ENCODE assay signal across 22 cellular contexts in the genomic region with DNA sequence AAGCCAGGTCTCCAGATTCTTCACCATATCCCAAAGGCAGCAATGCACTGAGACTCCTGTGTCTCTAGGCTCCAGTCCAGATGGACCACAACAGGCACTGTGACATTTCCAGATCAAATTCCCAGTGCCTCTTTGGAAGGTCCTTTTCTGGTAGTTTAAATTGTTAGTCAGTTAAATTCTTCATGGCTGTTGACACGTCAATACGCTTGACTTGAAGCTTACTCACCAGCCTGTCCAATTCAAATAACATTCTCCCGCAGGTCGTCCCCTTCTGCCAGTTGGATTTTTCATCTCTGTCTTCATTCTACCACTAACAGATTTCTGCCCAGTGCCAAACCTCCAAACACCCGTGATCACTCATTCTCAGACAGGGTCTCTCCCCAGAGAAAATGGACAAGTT.
"Had no signal": no experiment of that assay in that cellular context is flagged by ENCODE, and none has a peak within 500 bp of the region (broad histone marks: within the 10 kb centered on the region; RNA-seq: fewer than 3 reads in every experiment).

No MANE protein-coding gene starts in this region.

- H3K27ac ChIP-seq: body of pancreas, colonic mucosa, epithelial cell of prostate, esophagus squamous epithelium, left ventricle myocardium inferior, neutrophil, spleen, tibial nerve had no signal

- H3K36me3 ChIP-seq: colonic mucosa, esophagus squamous epithelium, left ventricle myocardium inferior, neutrophil, spleen, tibial nerve had no signal

- H3K4me1 ChIP-seq: body of pancreas, colonic mucosa, esophagus squamous epithelium, left ventricle myocardium inferior, spleen, tibial nerve had no signal

- H3K9me3 ChIP-seq: body of pancreas, colonic mucosa, esophagus squamous epithelium, mucosa of descending colon, neutrophil had no signal

- H3K4me3 ChIP-seq: body of pancreas, colonic mucosa, esophagus squamous epithelium, left ventricle myocardium inferior, lung, mucosa of descending colon, spleen, tibial nerve had no signal

- H3K27me3 ChIP-seq: body of pancreas, colonic mucosa, neutrophil, tibial nerve had no signal

- DNase-seq: activated CD4-positive, alpha-beta T cell treated with anti-CD3 and anti-CD28 coated beads for 4 hours; activated CD4-positive, alpha-beta T cell treated with anti-CD3 and anti-CD28 coated beads, Interleukin-2, amount 50 U/mL, for 4 hours; activated naive CD4-positive, alpha-beta T cell; activated T-cell treated with anti-CD3 and anti-CD28 coated beads for 4 hours; activated T-cell treated with anti-CD3 and anti-CD28 coated beads, Interleukin-2, amount 50 U/mL, for 72 hours; body of pancreas; cerebellar nuclear complex; colonic mucosa; effector CD8-positive, alpha-beta T cell; esophagus squamous epithelium; foreskin melanocyte; left ventricle myocardium inferior; mucosa of descending colon; naive B cell; nephron progenitor cell; spleen; stimulated activated naive CD4-positive, alpha-beta T cell; T-helper 9 cell had no signal
